19 cellular contexts compared by ENCODE assay signal in genomic region chr2:46383113-46383395, GRCh38.
"Had no signal": no experiment of that assay in that cellular context is flagged by ENCODE, and none has a peak within 500 bp of the region (broad histone marks: within the 10 kb centered on the region; RNA-seq: fewer than 3 reads in every experiment).

No MANE protein-coding gene starts in this region.

- H3K4me3 Mint-ChIP-seq: immature natural killer cell; natural killer cell; stimulated activated naive CD8-positive, alpha-beta T cell treated with anti-CD3 and anti-CD28 coated beads, Interleukin-15, amount 100 ng/mL, for 72 hours had no signal

- H3K4me3 ChIP-seq: lower lobe of right lung, ovary, psoas muscle, skin epidermis, spleen, suprapubic skin, thyroid gland had no signal

- H3K27ac Mint-ChIP-seq: immature natural killer cell, natural killer cell had no signal

- H3K36me3 ChIP-seq: ovary had no signal

- DNase-seq: cortex of kidney; hypothalamus; immature natural killer cell; left ventricle myocardium superior; lower lobe of right lung; natural killer cell; occipital lobe; ovary; posterior cingulate gyrus; psoas muscle; right cardiac atrium; spleen; stimulated activated CD4-positive, alpha-beta T cell treated with anti-CD3 and anti-CD28 coated beads, Interleukin-4, amount 100 ng/mL, for 4 hours; stimulated activated naive CD4-positive, alpha-beta T cell; stimulated activated naive CD8-positive, alpha-beta T cell treated with anti-CD3 and anti-CD28 coated beads, Interleukin-15, amount 100 ng/mL, for 72 hours; thyroid gland; trophoblast cell had no signal

- H3K27me3 ChIP-seq: ovary, spleen, suprapubic skin, thyroid gland had no signal

- H3K4me1 ChIP-seq: psoas muscle, thyroid gland had no signal

- H3K9me3 Mint-ChIP-seq: immature natural killer cell; natural killer cell; stimulated activated naive CD8-positive, alpha-beta T cell treated with anti-CD3 and anti-CD28 coated beads, Interleukin-15, amount 100 ng/mL, for 72 hours had no signal

- H3K36me3 Mint-ChIP-seq: immature natural killer cell, natural killer cell had no signal

- H3K9me3 ChIP-seq: lower lobe of right lung, ovary, psoas muscle, spleen, suprapubic skin, thyroid gland had no signal

- ATAC-seq: left ventricle myocardium superior; natural killer cell; psoas muscle; right cardiac atrium; stimulated activated naive CD8-positive, alpha-beta T cell treated with anti-CD3 and anti-CD28 coated beads, Interleukin-15, amount 100 ng/mL, for 72 hours had no signal

- H3K4me1 Mint-ChIP-seq: immature natural killer cell; natural killer cell; stimulated activated naive CD8-positive, alpha-beta T cell treated with anti-CD3 and anti-CD28 coated beads, Interleukin-15, amount 100 ng/mL, for 72 hours had no signal

- H3K27me3 Mint-ChIP-seq: stimulated activated naive CD8-positive, alpha-beta T cell treated with anti-CD3 and anti-CD28 coated beads, Interleukin-15, amount 100 ng/mL, for 72 hours had no signal

- H3K27ac ChIP-seq: lower lobe of right lung, ovary, psoas muscle, skin epidermis, spleen, suprapubic skin, thyroid gland had no signal
